1 cellular context compared by ENCODE assay signal in genomic region chr1:160631983-160632625, GRCh38.
A peak's percentile ranks its signal among the peaks of the same experiment; 100 is the strongest.
TF ChIP-seq lines count a peak whose summit lies in the region.

No MANE protein-coding gene starts in this region.

TF ChIP-seq in GM12878, 131 proteins besides CTCF, POLR2A, EP300 and RAD21 (continued from another document):
- no peak for TF ChIP-seq SREBF2 (IDR thresholded peaks at IDR 0.05; ENCODE audit: low read length)
- no peak for TF ChIP-seq JUNB (IDR thresholded peaks at IDR 0.05)
- peak; percentile 37; the same call in 1 of the 2 replicates for TF ChIP-seq PRDM15 (CRISPR knock-in tag; IDR thresholded peaks at IDR 0.05)
- no peak for TF ChIP-seq IRF5 (IDR thresholded peaks at IDR 0.05; ENCODE audit: borderline replicate concordance)
- peak; percentile 45 for TF ChIP-seq E2F8 (IDR thresholded peaks at IDR 0.05; ENCODE audit: low read depth, partially characterized antibody)
- 0 out of 2 replicates have a peak, but pooled peaks have one; percentile 45 for TF ChIP-seq MXI1 (IDR thresholded peaks at IDR 0.05; ENCODE audit: low read depth, low read length)
- TF ChIP-seq ZBED1 (IDR thresholded peaks at IDR 0.05; ENCODE audit: borderline replicate concordance) = peak; percentile 23; the same call in 1 of the 2 replicates
- no peak for TF ChIP-seq EED (IDR thresholded peaks at IDR 0.05; ENCODE audit: low read depth)
- TF ChIP-seq POLR2AphosphoS5 (IDR thresholded peaks at IDR 0.05; ENCODE audit: low read length) = peak; percentile 88
- no peak for TF ChIP-seq EZH2 (IDR thresholded peaks at IDR 0.05; ENCODE audit: borderline replicate concordance, control insufficient read depth, low read depth, low read length)
- TF ChIP-seq NR2C2 (IDR thresholded peaks at IDR 0.05; ENCODE audit: borderline replicate concordance, control insufficient read depth, insufficient read length, low read depth) = no peak
- no peak for TF ChIP-seq SKIL (IDR thresholded peaks at IDR 0.05; ENCODE audit: low read depth, poor library complexity, severe bottlenecking)
- no peak for TF ChIP-seq ZNF207 (IDR thresholded peaks at IDR 0.05; ENCODE audit: borderline replicate concordance)
- peak; percentile 18; the same call in 1 of the 2 replicates for TF ChIP-seq SMAD5 (IDR thresholded peaks at IDR 0.05; ENCODE audit: low read depth)
- peak; percentile 62; the same call in 1 of the 2 replicates for TF ChIP-seq MTA3 (IDR thresholded peaks at IDR 0.05; ENCODE audit: borderline replicate concordance, low read length)
- no peak for TF ChIP-seq CHD1 (IDR thresholded peaks at IDR 0.05; ENCODE audit: low read depth, low read length)
- no peak for TF ChIP-seq RELB (IDR thresholded peaks at IDR 0.05; ENCODE audit: low read depth)
